ENCODE assay signal across 8 cellular contexts in genomic region chr17:45144199-45145034, GRCh38. TPM values are rescaled to one million over a fixed set of nuclear protein-coding genes. Genes with fewer than 3 reads are reported as not detected.
DNase-seq lines count a peak whose midpoint lies in the region; ATAC-seq, FAIRE-seq and TF ChIP-seq lines count a peak whose summit lies in the region.

No MANE protein-coding gene starts in this region.

- no peak for ATAC-seq in HG02610 (IDR thresholded peaks at IDR 0.05; ENCODE audit: unreplicated experiment)
- ATAC-seq in GM19397 (IDR thresholded peaks at IDR 0.05; ENCODE audit: unreplicated experiment) = no peak

- peak overlapping the region; percentile 63 for H3K9ac ChIP-seq in astrocyte (ENCODE audit: low read length)

- peak overlapping the region; percentile 78 for H2AFZ ChIP-seq in astrocyte (ENCODE audit: low read depth, low read length)

- DNase-seq in astrocyte (ENCODE audit: low read depth) (no peak), immature natural killer cell (no peak), NCI-H2171 treated with DMSO at 0.1 percent for 48 hours (lab: John Stamatoyannopoulos, UW) (no peak)
- DNase-seq in stimulated activated CD8-positive, alpha-beta memory T cell treated with anti-CD3 and anti-CD28 coated beads, Interleukin-4, amount 100 ng/mL, for 48 hours = peak; percentile 51
- no peak for DNase-seq in effector CD8-positive, alpha-beta T cell (lab: John Stamatoyannopoulos, UW)

- CTCF ChIA-PET in HEK293 (lab: Yijun Ruan, JAX) = interaction anchor here (1.8 kb wide), 1 partner anchor 9 kb away, joined by 17 read pairs; the partner anchor contains the start of gene ACBD4

- TF ChIP-seq CTCF in HEK293 (tag by site-specific recombination; IDR thresholded peaks at IDR 0.05) = no peak
- TF ChIP-seq CTCF in astrocyte (IDR thresholded peaks at IDR 0.05; ENCODE audit: insufficient read depth, low read depth, low read length) = no peak

- H3K27me3 ChIP-seq in astrocyte (ENCODE audit: insufficient read depth, low read length) = no peaks in the 10 kb centered on the region

- no peaks in the 10 kb centered on the region for H3K36me3 Mint-ChIP-seq in astrocyte (ENCODE audit: low read depth, unreplicated experiment)
- H3K36me3 Mint-ChIP-seq in immature natural killer cell = peaks cover 0 to 4% (median 0%) of the 10 kb centered on the region in 3 donors

- H3K27ac Mint-ChIP-seq in astrocyte (ENCODE audit: unreplicated experiment) (no peak overlapping the region), immature natural killer cell (peak overlapping the region in 3 of 6 donors; percentile 24 to 66 (median 28))

- peaks cover 10% of the 10 kb centered on the region for H3K79me2 ChIP-seq in astrocyte (ENCODE audit: insufficient read depth, low read length)

- peak overlapping the region; percentile 84 for H3K4me2 ChIP-seq in astrocyte (ENCODE audit: low read length)

- H3K9me3 ChIP-seq in HEK293 (ENCODE audit: control insufficient read depth, insufficient read depth, low read depth, low read length) (no peaks in the 10 kb centered on the region), astrocyte (ENCODE audit: insufficient read depth, low read depth, low read length) (no peaks in the 10 kb centered on the region)

- no peak for FAIRE-seq in astrocyte (lab: Jason Lieb, UNC)

- H3K4me1 Mint-ChIP-seq in astrocyte (ENCODE audit: low read depth, unreplicated experiment) (peaks cover 2% of the 10 kb centered on the region), immature natural killer cell (peaks cover 48 to 52% of the 10 kb centered on the region in 2 donors)

- H3K4me1 ChIP-seq in HEK293 (ENCODE audit: control insufficient read depth, insufficient read depth, low read length) = peaks cover 4% of the 10 kb centered on the region; the same call in 1 of the 2 replicates
- peaks cover 13% of the 10 kb centered on the region for H3K4me1 ChIP-seq in astrocyte (ENCODE audit: insufficient read depth, low read length)

- H3K36me3 ChIP-seq in HEK293 (ENCODE audit: control insufficient read depth in 2 of 2, insufficient read depth in 1 of 2, low read length in 2 of 2) (peaks cover 0 to 5% of the 10 kb centered on the region in 2 experiments; a peak in 1 of 3 replicates), astrocyte (ENCODE audit: insufficient read depth, low read length) (no peaks in the 10 kb centered on the region)

- H3K27ac ChIP-seq in HEK293 (ENCODE audit: extremely low read depth, low read depth, low read length) = no peak overlapping the region
- no peak overlapping the region for H3K27ac ChIP-seq in astrocyte (ENCODE audit: low read depth, low read length)

- H3K27me3 Mint-ChIP-seq in astrocyte (ENCODE audit: low read depth, unreplicated experiment) (no peaks in the 10 kb centered on the region), immature natural killer cell (ENCODE audit: low read depth in 3 of 3) (peaks cover 16 to 30% (median 23%) of the 10 kb centered on the region in 3 donors)

- POLR2A ChIA-PET in HEK293 (lab: Yijun Ruan, JAX) = interaction anchor here (0.6 to 1.6 kb wide), 2 partner anchors 9 to 170 kb away, joined by 3 to 6 read pairs; partner anchors contain the start of gene ACBD4

- H3K4me3 ChIP-seq in HEK293 (ENCODE audit: low read depth, low read length) (no peak overlapping the region), astrocyte (ENCODE audit: insufficient read depth, low read depth, low read length) (no peak overlapping the region)

- H3K4me3 Mint-ChIP-seq in astrocyte (ENCODE audit: unreplicated experiment) (no peak overlapping the region), immature natural killer cell (peak overlapping the region; percentile 53 to 67 (median 61))

- H3K9me3 Mint-ChIP-seq in astrocyte (ENCODE audit: unreplicated experiment) (no peaks in the 10 kb centered on the region), immature natural killer cell (no peaks in the 10 kb centered on the region)

- peaks cover 10% of the 10 kb centered on the region for H4K20me1 ChIP-seq in astrocyte (ENCODE audit: insufficient read depth, low read length)

TF ChIP-seq in HEK293, 187 proteins besides CTCF, POLR2A, EP300 and RAD21:
- TF ChIP-seq PBX3 (CRISPR knock-in tag; IDR thresholded peaks at IDR 0.05) (peak; percentile 49; the same call in 1 of the 2 replicates), ZFP37 (tag by site-specific recombination; IDR thresholded peaks at IDR 0.05) (no peak)

RNA-seq across cellular contexts. Expression of gene HEXIM1, which starts 3.9 kb away (rescaled TPM):
- total RNA-seq in astrocyte = 44.5 and 46.6 TPM in 2 replicates
- 1 to 10 TPM; 1.1 to 7.2 (median 3.0) TPM for polyA plus RNA-seq in immature natural killer cell

RNA-seq across cellular contexts. Expression of gene ACBD4, which starts 8.9 kb away (rescaled TPM):
- 3.9 and 4.7 TPM in 2 replicates for total RNA-seq in astrocyte
- 10 to 100 TPM in 2 of 3 donors, 1 to 10 TPM in 1; 7.9 to 11.2 (median 10.4) TPM for polyA plus RNA-seq in immature natural killer cell

RNA-seq across cellular contexts. Expression of gene PLCD3, which starts 12.1 kb away (rescaled TPM):
- total RNA-seq in astrocyte = 76.5 and 92.0 TPM in 2 replicates
- under 1 TPM in 1 of 3 donors, not detected in 2; 0.75 TPM for polyA plus RNA-seq in immature natural killer cell

RNA-seq across cellular contexts. Expression of gene HEXIM2, which starts 17.3 kb away (rescaled TPM):
- 8.4 and 9.0 TPM in 2 replicates for total RNA-seq in astrocyte
- 1 to 10 TPM; 1.9 to 7.4 (median 5.6) TPM for polyA plus RNA-seq in immature natural killer cell
